In genomic region chr6:122628714-122629113, GRCh38 we compare ENCODE assay signal across 35 cellular contexts. TPM values are rescaled to one million over a fixed set of nuclear protein-coding genes. Genes with fewer than 3 reads are reported as not detected.
"Had no signal": no experiment of that assay in that cellular context is flagged by ENCODE, and none has a peak within 500 bp of the region (broad histone marks: within the 10 kb centered on the region; RNA-seq: fewer than 3 reads in every experiment).

No MANE protein-coding gene starts in this region.

- H3K4me3 Mint-ChIP-seq: activated CD4-positive, alpha-beta memory T cell treated with anti-CD3 and anti-CD28 coated beads for 36 hours; activated CD4-positive, alpha-beta T cell treated with anti-CD3 and anti-CD28 coated beads for 36 hours; activated CD8-positive, alpha-beta T cell treated with anti-CD3 and anti-CD28 coated beads for 36 hours; activated naive CD4-positive, alpha-beta T cell treated with anti-CD3 and anti-CD28 coated beads, Interleukin-2, amount 10 ng/mL, durations not matched to agents 7 days and 5 days; activated naive CD4-positive, alpha-beta T cell treated with anti-CD3 and anti-CD28 coated beads, Interleukin-2, amount 50 U/mL, for 24 hours; activated naive CD8-positive, alpha-beta T cell; activated naive CD8-positive, alpha-beta T cell treated with anti-CD3 and anti-CD28 coated beads, Interleukin-2, amount 10 ng/mL, durations not matched to agents 7 days and 5 days; activated naive CD8-positive, alpha-beta T cell treated with anti-CD3 and anti-CD28 coated beads, Interleukin-2, amount 50 U/mL, for 24 hours; activated T-cell treated with anti-CD3 and anti-CD28 coated beads, Interleukin-2, amount 50 U/mL, for 4 hours; activated T-cell treated with anti-CD3 and anti-CD28 coated beads, Interleukin-2, amount 50 U/mL, for 72 hours; activated T-helper 1 cell treated with anti-CD3 and anti-CD28 coated beads, Interleukin-12 subunit alpha, Interleukin-12 subunit beta, Interleukin-2, Interleukin-4 antibody, amounts not matched to agents 30 ng/mL and 10 ng/mL and 1 ng/mL, durations not matched to agents 14 hours and 24 hours and 36 hours; activated T-helper 17 cell treated with anti-CD3 and anti-CD28 coated beads, Interleukin-2, amount 50 U/mL, for 72 hours; T-helper 1 cell treated with Interleukin-12 subunit alpha and Interleukin-12 subunit beta and Interleukin-4 antibody, amounts not matched to agents 30 μg/mL and 1 μg/mL, for 36 hours; T-helper 2 cell treated with Interferon-gamma antibody and Interleukin-4, amounts not matched to agents 5 μg/mL and 100 μg/mL, for 36 hours had no signal

- H3K36me3 ChIP-seq: brain microvascular endothelial cell, breast epithelium had no signal

- DNase-seq: activated CD4-positive, alpha-beta memory T cell treated with anti-CD3 and anti-CD28 coated beads for 36 hours; activated CD4-positive, alpha-beta T cell treated with anti-CD3 and anti-CD28 coated beads for 1 hour; activated CD4-positive, alpha-beta T cell treated with anti-CD3 and anti-CD28 coated beads for 36 hours; activated CD4-positive, alpha-beta T cell treated with anti-CD3 and anti-CD28 coated beads for 48 hours; activated CD4-positive, alpha-beta T cell treated with anti-CD3 and anti-CD28 coated beads, Interleukin-2, amount 50 U/mL, for 1 hour; activated CD4-positive, alpha-beta T cell treated with anti-CD3 and anti-CD28 coated beads, Interleukin-2, amount 50 U/mL, for 4 hours; activated CD4-positive, CD25-positive, alpha-beta regulatory T cell; activated CD8-positive, alpha-beta memory T cell treated with anti-CD3 and anti-CD28 coated beads, Interleukin-2, amount 50 U/mL, for 4 hours; activated CD8-positive, alpha-beta T cell treated with anti-CD3 and anti-CD28 coated beads for 36 hours; activated effector memory CD4-positive, alpha-beta T cell treated with anti-CD3 and anti-CD28 coated beads, Interleukin-2, amount 50 U/mL, for 16 hours; activated naive CD4-positive, alpha-beta T cell treated with anti-CD3 and anti-CD28 coated beads, Interleukin-2, amount 10 ng/mL, durations not matched to agents 7 days and 5 days; activated naive CD4-positive, alpha-beta T cell treated with Interleukin-2 at 50 U/mL for 16 hours; activated naive CD8-positive, alpha-beta T cell treated with anti-CD3 and anti-CD28 coated beads, Interleukin-2, amount 10 ng/mL, durations not matched to agents 7 days and 5 days; activated naive CD8-positive, alpha-beta T cell treated with anti-CD3 and anti-CD28 coated beads, Interleukin-2, amount 50 U/mL, for 24 hours; activated T-cell treated with anti-CD3 and anti-CD28 coated beads for 4 hours; activated T-cell treated with anti-CD3 and anti-CD28 coated beads, Interleukin-2, amount 50 U/mL, for 1 hour; activated T-cell treated with anti-CD3 and anti-CD28 coated beads, Interleukin-2, amount 50 U/mL, for 4 hours; activated T-cell treated with anti-CD3 and anti-CD28 coated beads, Interleukin-2, amount 50 U/mL, for 72 hours; aorta; brain microvascular endothelial cell; central memory CD4-positive, alpha-beta T cell; T-helper 1 cell; T-helper 2 cell; T-helper 9 cell had no signal

- H3K4me1 Mint-ChIP-seq: activated CD4-positive, alpha-beta T cell treated with anti-CD3 and anti-CD28 coated beads for 36 hours; activated naive CD4-positive, alpha-beta T cell treated with anti-CD3 and anti-CD28 coated beads, Interleukin-2, amount 10 ng/mL, durations not matched to agents 7 days and 5 days; activated naive CD4-positive, alpha-beta T cell treated with anti-CD3 and anti-CD28 coated beads, Interleukin-2, amount 50 U/mL, for 24 hours; activated naive CD8-positive, alpha-beta T cell treated with anti-CD3 and anti-CD28 coated beads, Interleukin-2, amount 10 ng/mL, durations not matched to agents 7 days and 5 days; activated naive CD8-positive, alpha-beta T cell treated with anti-CD3 and anti-CD28 coated beads, Interleukin-2, amount 50 U/mL, for 24 hours; activated T-helper 17 cell treated with anti-CD3 and anti-CD28 coated beads, Interleukin-2, amount 50 U/mL, for 72 hours had no signal

- H3K4me3 ChIP-seq: body of pancreas, breast epithelium had no signal

- H3K27ac ChIP-seq: body of pancreas, brain microvascular endothelial cell, breast epithelium, VCaP had no signal

- H3K36me3 Mint-ChIP-seq: activated CD4-positive, alpha-beta memory T cell treated with anti-CD3 and anti-CD28 coated beads for 36 hours; activated naive CD4-positive, alpha-beta T cell treated with anti-CD3 and anti-CD28 coated beads, Interleukin-2, amount 10 ng/mL, durations not matched to agents 7 days and 5 days; activated naive CD4-positive, alpha-beta T cell treated with anti-CD3 and anti-CD28 coated beads, Interleukin-2, amount 50 U/mL, for 24 hours; activated naive CD8-positive, alpha-beta T cell treated with anti-CD3 and anti-CD28 coated beads, Interleukin-2, amount 10 ng/mL, durations not matched to agents 7 days and 5 days had no signal

- H3K27ac Mint-ChIP-seq: activated CD4-positive, alpha-beta memory T cell treated with anti-CD3 and anti-CD28 coated beads for 36 hours; activated CD4-positive, alpha-beta T cell treated with anti-CD3 and anti-CD28 coated beads for 36 hours; activated CD8-positive, alpha-beta T cell treated with anti-CD3 and anti-CD28 coated beads for 36 hours; activated naive CD4-positive, alpha-beta T cell treated with anti-CD3 and anti-CD28 coated beads, Interleukin-2, amount 10 ng/mL, durations not matched to agents 7 days and 5 days; activated naive CD4-positive, alpha-beta T cell treated with anti-CD3 and anti-CD28 coated beads, Interleukin-2, amount 50 U/mL, for 24 hours; activated naive CD8-positive, alpha-beta T cell; activated naive CD8-positive, alpha-beta T cell treated with anti-CD3 and anti-CD28 coated beads, Interleukin-2, amount 10 ng/mL, durations not matched to agents 7 days and 5 days; activated naive CD8-positive, alpha-beta T cell treated with anti-CD3 and anti-CD28 coated beads, Interleukin-2, amount 50 U/mL, for 24 hours; activated T-cell treated with anti-CD3 and anti-CD28 coated beads, Interleukin-2, amount 50 U/mL, for 72 hours; activated T-helper 1 cell treated with anti-CD3 and anti-CD28 coated beads, Interleukin-12 subunit alpha, Interleukin-12 subunit beta, Interleukin-2, Interleukin-4 antibody, amounts not matched to agents 30 ng/mL and 10 ng/mL and 1 ng/mL, durations not matched to agents 14 hours and 24 hours and 36 hours; activated T-helper 17 cell treated with anti-CD3 and anti-CD28 coated beads, Interleukin-2, amount 50 U/mL, for 72 hours; T-helper 1 cell treated with Interleukin-12 subunit alpha and Interleukin-12 subunit beta and Interleukin-4 antibody, amounts not matched to agents 30 μg/mL and 1 μg/mL, for 36 hours; T-helper 2 cell treated with Interferon-gamma antibody and Interleukin-4, amounts not matched to agents 5 μg/mL and 100 μg/mL, for 36 hours had no signal

- H3K9me3 ChIP-seq: body of pancreas, breast epithelium had no signal

- H3K27me3 Mint-ChIP-seq: activated CD4-positive, alpha-beta memory T cell treated with anti-CD3 and anti-CD28 coated beads for 36 hours; activated naive CD4-positive, alpha-beta T cell treated with anti-CD3 and anti-CD28 coated beads, Interleukin-2, amount 10 ng/mL, durations not matched to agents 7 days and 5 days had no signal

- H3K9me3 Mint-ChIP-seq: activated CD4-positive, alpha-beta memory T cell treated with anti-CD3 and anti-CD28 coated beads for 36 hours; activated CD8-positive, alpha-beta T cell treated with anti-CD3 and anti-CD28 coated beads for 36 hours; activated naive CD4-positive, alpha-beta T cell treated with anti-CD3 and anti-CD28 coated beads, Interleukin-2, amount 10 ng/mL, durations not matched to agents 7 days and 5 days; activated naive CD4-positive, alpha-beta T cell treated with anti-CD3 and anti-CD28 coated beads, Interleukin-2, amount 50 U/mL, for 24 hours; activated naive CD8-positive, alpha-beta T cell treated with anti-CD3 and anti-CD28 coated beads, Interleukin-2, amount 10 ng/mL, durations not matched to agents 7 days and 5 days; activated naive CD8-positive, alpha-beta T cell treated with anti-CD3 and anti-CD28 coated beads, Interleukin-2, amount 50 U/mL, for 24 hours; activated T-cell treated with anti-CD3 and anti-CD28 coated beads, Interleukin-2, amount 50 U/mL, for 4 hours; activated T-cell treated with anti-CD3 and anti-CD28 coated beads, Interleukin-2, amount 50 U/mL, for 72 hours; activated T-helper 1 cell treated with anti-CD3 and anti-CD28 coated beads, Interleukin-12 subunit alpha, Interleukin-12 subunit beta, Interleukin-2, Interleukin-4 antibody, amounts not matched to agents 30 ng/mL and 10 ng/mL and 1 ng/mL, durations not matched to agents 14 hours and 24 hours and 36 hours; activated T-helper 17 cell treated with anti-CD3 and anti-CD28 coated beads, Interleukin-2, amount 50 U/mL, for 72 hours; T-helper 1 cell treated with Interleukin-12 subunit alpha and Interleukin-12 subunit beta and Interleukin-4 antibody, amounts not matched to agents 30 μg/mL and 1 μg/mL, for 36 hours; T-helper 2 cell treated with Interferon-gamma antibody and Interleukin-4, amounts not matched to agents 5 μg/mL and 100 μg/mL, for 36 hours had no signal

- ATAC-seq: activated CD4-positive, alpha-beta T cell treated with anti-CD3 and anti-CD28 coated beads for 36 hours; activated CD4-positive, CD25-positive, alpha-beta regulatory T cell treated with anti-CD3 and anti-CD28 coated beads, Interleukin-2, amount 50 U/mL, for 24 hours; activated CD8-positive, alpha-beta T cell treated with anti-CD3 and anti-CD28 coated beads for 36 hours; activated naive CD8-positive, alpha-beta T cell treated with anti-CD3 and anti-CD28 coated beads, Interleukin-2, amount 50 U/mL, for 24 hours; activated T-cell treated with anti-CD3 and anti-CD28 coated beads, Interleukin-2, amount 50 U/mL, for 4 hours; activated T-cell treated with anti-CD3 and anti-CD28 coated beads, Interleukin-2, amount 50 U/mL, for 72 hours; activated T-helper 17 cell treated with anti-CD3 and anti-CD28 coated beads, Interleukin-2, amount 50 U/mL, for 72 hours; body of pancreas had no signal

- H3K27me3 ChIP-seq: body of pancreas, brain microvascular endothelial cell, breast epithelium had no signal

- H3K4me1 ChIP-seq: breast epithelium had no signal

RNA-seq across cellular contexts. Expression of gene PKIB, which starts 18.5 kb away (rescaled TPM):
- total RNA-seq: activated CD8-positive, alpha-beta memory T cell treated with anti-CD3 and anti-CD28 coated beads for 36 hours; activated T-helper 1 cell treated with anti-CD3 and anti-CD28 coated beads, Interleukin-12 subunit alpha, Interleukin-12 subunit beta, Interleukin-2, Interleukin-4 antibody, amounts not matched to agents 30 ng/mL and 10 ng/mL and 1 ng/mL, durations not matched to agents 14 hours and 24 hours and 36 hours had no signal
